In genomic region chr16:31213877-31214704, GRCh38 we compare ENCODE assay signal across 11 cellular contexts. TPM values are rescaled to one million over a fixed set of nuclear protein-coding genes. Genes with fewer than 3 reads are reported as not detected.
DNase-seq lines count a peak whose midpoint lies in the region; ATAC-seq lines count a peak whose summit lies in the region.
"Had no signal": no experiment of that assay in that cellular context is flagged by ENCODE, and none has a peak within 500 bp of the region (broad histone marks: within the 10 kb centered on the region; RNA-seq: fewer than 3 reads in every experiment).

Gene TRIM72, plus strand, starts transcription at chr16:31214119. Its CDS starts 620 bp downstream, at chr16:31214739.

- H3K4me1 Mint-ChIP-seq in activated naive CD8-positive, alpha-beta T cell (ENCODE audit: low read depth): peaks cover 13% of the 10 kb centered on the region
- H3K4me1 Mint-ChIP-seq in activated naive CD8-positive, alpha-beta T cell treated with anti-CD3 and anti-CD28 coated beads, Interleukin-2, amount 50 U/mL, for 24 hours: peaks cover 21% of the 10 kb centered on the region

- H3K9me3 Mint-ChIP-seq in activated naive CD8-positive, alpha-beta T cell (ENCODE audit: low read depth): no peaks in the 10 kb centered on the region
- no peaks in the 10 kb centered on the region for H3K9me3 Mint-ChIP-seq in activated naive CD8-positive, alpha-beta T cell treated with anti-CD3 and anti-CD28 coated beads, Interleukin-2, amount 50 U/mL, for 24 hours
- H3K9me3 Mint-ChIP-seq: activated CD4-positive, alpha-beta memory T cell treated with anti-CD3 and anti-CD28 coated beads, Interleukin-2, amount 10 ng/mL, durations not matched to agents 7 days and 5 days had no signal

- H3K36me3 ChIP-seq in mucosa of rectum (ENCODE audit: control insufficient read depth in 2 of 2, insufficient read depth in 2 of 2, low read length in 2 of 2): no peaks in the 10 kb centered on the region
- no peaks in the 10 kb centered on the region for H3K36me3 ChIP-seq in urinary bladder (ENCODE audit: insufficient read depth)

- ATAC-seq in activated naive CD8-positive, alpha-beta T cell treated with anti-CD3 and anti-CD28 coated beads, Interleukin-2, amount 50 U/mL, for 24 hours: no peak
- no peak for ATAC-seq in GM19035 (IDR thresholded peaks at IDR 0.05; ENCODE audit: unreplicated experiment)
- no peak for ATAC-seq in GM18867 (IDR thresholded peaks at IDR 0.05; ENCODE audit: unreplicated experiment)

- H3K27me3 Mint-ChIP-seq in activated naive CD8-positive, alpha-beta T cell: peaks cover 10% of the 10 kb centered on the region
- H3K27me3 Mint-ChIP-seq in activated naive CD8-positive, alpha-beta T cell treated with anti-CD3 and anti-CD28 coated beads, Interleukin-2, amount 50 U/mL, for 24 hours: peaks cover 50% of the 10 kb centered on the region

- H3K36me3 Mint-ChIP-seq in activated naive CD8-positive, alpha-beta T cell: no peaks in the 10 kb centered on the region
- H3K36me3 Mint-ChIP-seq in activated naive CD8-positive, alpha-beta T cell treated with anti-CD3 and anti-CD28 coated beads, Interleukin-2, amount 50 U/mL, for 24 hours (ENCODE audit: low read depth): no peaks in the 10 kb centered on the region

- H3K4me3 Mint-ChIP-seq in activated naive CD8-positive, alpha-beta T cell: peak within 1 kb of the TSS; percentile 81
- H3K4me3 Mint-ChIP-seq in activated naive CD8-positive, alpha-beta T cell treated with anti-CD3 and anti-CD28 coated beads, Interleukin-2, amount 50 U/mL, for 24 hours: no peak within 1 kb of the TSS
- H3K4me3 Mint-ChIP-seq: activated CD4-positive, alpha-beta memory T cell treated with anti-CD3 and anti-CD28 coated beads, Interleukin-2, amount 10 ng/mL, durations not matched to agents 7 days and 5 days had no signal

- no peaks in the 10 kb centered on the region for H3K9me3 ChIP-seq in mucosa of rectum (ENCODE audit: control insufficient read depth in 2 of 2, low read length in 2 of 2)

- H3K9ac ChIP-seq in mucosa of rectum (ENCODE audit: low read depth in 1 of 2, low read length in 2 of 2): no peak within 1 kb of the TSS

- H3K27ac ChIP-seq in mucosa of rectum (ENCODE audit: low read depth in 2 of 2, low read length in 2 of 2): no peak within 1 kb of the TSS
- H3K27ac ChIP-seq in urinary bladder (ENCODE audit: low read depth): no peak within 1 kb of the TSS

- H3K4me3 ChIP-seq in mucosa of rectum (ENCODE audit: low read length in 2 of 2): peak within 1 kb of the TSS; percentile 31 to 37
- H3K4me3 ChIP-seq in urinary bladder (ENCODE audit: low read depth, low read length): peak within 1 kb of the TSS; percentile 27

- no peak within 1 kb of the TSS for H3K27ac Mint-ChIP-seq in activated naive CD8-positive, alpha-beta T cell
- no peak within 1 kb of the TSS for H3K27ac Mint-ChIP-seq in activated naive CD8-positive, alpha-beta T cell treated with anti-CD3 and anti-CD28 coated beads, Interleukin-2, amount 50 U/mL, for 24 hours
- H3K27ac Mint-ChIP-seq: activated CD4-positive, alpha-beta memory T cell treated with anti-CD3 and anti-CD28 coated beads, Interleukin-2, amount 10 ng/mL, durations not matched to agents 7 days and 5 days had no signal

- peaks cover 26 to 42% of the 10 kb centered on the region in 2 donors for H3K27me3 ChIP-seq in mucosa of rectum (ENCODE audit: control insufficient read depth in 2 of 2, insufficient read depth in 2 of 2, low read length in 2 of 2)

- DNase-seq in activated naive CD8-positive, alpha-beta T cell treated with anti-CD3 and anti-CD28 coated beads, Interleukin-2, amount 50 U/mL, for 24 hours: no peak
- DNase-seq in cerebellum (ENCODE audit: low spot score) (peak; percentile 62), cortex of kidney (lab: John Stamatoyannopoulos, UW) (no peak)
- DNase-seq: activated CD4-positive, alpha-beta memory T cell treated with anti-CD3 and anti-CD28 coated beads, Interleukin-2, amount 10 ng/mL, durations not matched to agents 7 days and 5 days; DND-41; NCI-H187 had no signal

- WGBS in urinary bladder: 56% methylated on average over 25 of the region's 25 CpGs

- H3K4me1 ChIP-seq in mucosa of rectum (ENCODE audit: control insufficient read depth in 2 of 2, insufficient read depth in 2 of 2, low read length in 2 of 2): peaks cover 12 to 21% of the 10 kb centered on the region in 2 donors
- no peaks in the 10 kb centered on the region for H3K4me1 ChIP-seq in urinary bladder (ENCODE audit: insufficient read depth)

RNA-seq across cellular contexts. Expression of gene TRIM72, which starts in this region (rescaled TPM):
- total RNA-seq in cerebellum (0.64 TPM), urinary bladder (2.5 TPM)
- polyA plus RNA-seq in urinary bladder: 0.05 TPM

Comparison
In these comparisons a context has a peak if more than half of its experiments do, and no peak if none do; other contexts are left out.
1. Peak in DNase-seq in cerebellum; RNA of the gene not detected or under 1 TPM.